In genomic region chr2:44981714-44982108, GRCh38 we compare ENCODE assay signal across 8 cellular contexts. TPM values are rescaled to one million over a fixed set of nuclear protein-coding genes. Genes with fewer than 3 reads are reported as not detected.
DNase-seq lines count a peak whose midpoint lies in the region; ATAC-seq and TF ChIP-seq lines count a peak whose summit lies in the region.

No MANE protein-coding gene starts in this region.

- CTCF ChIA-PET in RWPE1 (lab: Yijun Ruan, JAX), result interaction anchor here (0.5 to 1.8 kb wide), 30 partner anchors 8 to 938 kb away, joined by 3 to 32 read pairs (median 4); partner anchors contain the start of gene SRBD1

- H3K4me3 ChIP-seq in DOHH2 (ENCODE audit: low read length) (no peak overlapping the region), fibroblast of villous mesenchyme (ENCODE audit: low read depth, low read length) (no peak overlapping the region), thoracic aorta (no peak overlapping the region)

- ATAC-seq in thoracic aorta (ENCODE audit: insufficient number of reproducible peaks, low FRiP score, low read depth) (peak; percentile 74), GM21515 (IDR thresholded peaks at IDR 0.05; ENCODE audit: unreplicated experiment) (no peak)

- H4K20me1 ChIP-seq in DOHH2 (ENCODE audit: control insufficient read depth, insufficient read depth, low read depth, low read length), result no peaks in the 10 kb centered on the region

- H3K27ac ChIP-seq in DOHH2 (ENCODE audit: low read depth, low read length) (no peak overlapping the region), RWPE1 (no peak overlapping the region), thoracic aorta (no peak overlapping the region)

- no peaks in the 10 kb centered on the region for H3K79me2 ChIP-seq in DOHH2 (ENCODE audit: control insufficient read depth, low read length)

- H3K27me3 ChIP-seq in DOHH2 (ENCODE audit: control insufficient read depth, low read length) (no peaks in the 10 kb centered on the region), thoracic aorta (replicated peaks; ENCODE audit: insufficient read depth) (no peaks in the 10 kb centered on the region)

- TF ChIP-seq CTCF in DOHH2 (IDR thresholded peaks at IDR 0.05; ENCODE audit: low read depth, low read length, poor library complexity, severe bottlenecking) (peak; percentile 81), RWPE1 (conservative IDR thresholded peaks at IDR 0.05; ENCODE audit: low read depth) (peak; percentile 80), fibroblast of villous mesenchyme (IDR thresholded peaks at IDR 0.05; ENCODE audit: insufficient read depth, low read depth, low read length) (peak; percentile 82), thoracic aorta (IDR thresholded peaks at IDR 0.05) (peak; percentile 89)

- H3K9me3 ChIP-seq in DOHH2 (ENCODE audit: control insufficient read depth, insufficient read depth, low read length), result no peaks in the 10 kb centered on the region
- no peaks in the 10 kb centered on the region for H3K9me3 ChIP-seq in thoracic aorta

- H3K4me1 ChIP-seq in DOHH2 (ENCODE audit: control insufficient read depth, low read length), result no peaks in the 10 kb centered on the region
- no peaks in the 10 kb centered on the region for H3K4me1 ChIP-seq in thoracic aorta (ENCODE audit: control insufficient read depth in 1 of 2, low read depth in 2 of 2)

- peak; percentile 56 for DNase-seq in M059J (ENCODE audit: low read depth)
- peak; percentile 72 for DNase-seq in RWPE1 (ENCODE audit: low spot score)
- DNase-seq in activated T-helper 1 cell treated with anti-CD3 and anti-CD28 coated beads, Interleukin-2, amount 50 U/mL, for 16 hours (ENCODE audit: low read depth in 1 of 2, low spot score in 1 of 2), result peak; percentile 39 to 47
- DNase-seq in fibroblast of villous mesenchyme (ENCODE audit: low read depth), result peak; percentile 74
- DNase-seq in occipital lobe (lab: John Stamatoyannopoulos, UW), result peak; percentile 37
- no peak for DNase-seq in thoracic aorta (ENCODE audit: low spot score)

- H3K4me2 ChIP-seq in DOHH2 (ENCODE audit: low read length), result no peak overlapping the region

- H3K36me3 ChIP-seq in DOHH2 (ENCODE audit: control insufficient read depth, low read length) (no peaks in the 10 kb centered on the region), thoracic aorta (no peaks in the 10 kb centered on the region)

- POLR2A ChIA-PET in RWPE1 (lab: Yijun Ruan, JAX; ENCODE audit: low non-redundant PET), result no interaction called here

- no peaks in the 10 kb centered on the region for H3K9me2 ChIP-seq in DOHH2 (replicated peaks; ENCODE audit: control insufficient read depth, low read length)

- no peaks in the 10 kb centered on the region for H3F3A ChIP-seq in DOHH2 (ENCODE audit: control insufficient read depth, insufficient read depth)

RNA-seq across cellular contexts. Expression of gene SIX2, which starts 27.5 kb away (rescaled TPM):
- total RNA-seq in M059J (2014; rRNA removed; shearing (Covaris generic)), result 0.37 TPM in 1 of 2 replicates, not detected in the other
- total RNA-seq in fibroblast of villous mesenchyme (under 0.01 TPM in 1 of 2 replicates, not detected in the other), occipital lobe (0.16 TPM), thoracic aorta (10 to 100 TPM in 1 of 2 donors, 1 to 10 TPM in 1; 6.6 to 13.5 TPM)

RNA-seq across cellular contexts. Expression of gene SIX3, which starts 40.2 kb away (rescaled TPM):
- total RNA-seq in M059J (2014; rRNA removed; shearing (Covaris generic)), result not detected in 2 replicates
- total RNA-seq in fibroblast of villous mesenchyme, result not detected in 2 replicates
- not detected for total RNA-seq in occipital lobe
- total RNA-seq in thoracic aorta, result under 1 TPM in 1 of 2 donors, not detected in 1; 0.14 TPM
